In the genomic region with DNA sequence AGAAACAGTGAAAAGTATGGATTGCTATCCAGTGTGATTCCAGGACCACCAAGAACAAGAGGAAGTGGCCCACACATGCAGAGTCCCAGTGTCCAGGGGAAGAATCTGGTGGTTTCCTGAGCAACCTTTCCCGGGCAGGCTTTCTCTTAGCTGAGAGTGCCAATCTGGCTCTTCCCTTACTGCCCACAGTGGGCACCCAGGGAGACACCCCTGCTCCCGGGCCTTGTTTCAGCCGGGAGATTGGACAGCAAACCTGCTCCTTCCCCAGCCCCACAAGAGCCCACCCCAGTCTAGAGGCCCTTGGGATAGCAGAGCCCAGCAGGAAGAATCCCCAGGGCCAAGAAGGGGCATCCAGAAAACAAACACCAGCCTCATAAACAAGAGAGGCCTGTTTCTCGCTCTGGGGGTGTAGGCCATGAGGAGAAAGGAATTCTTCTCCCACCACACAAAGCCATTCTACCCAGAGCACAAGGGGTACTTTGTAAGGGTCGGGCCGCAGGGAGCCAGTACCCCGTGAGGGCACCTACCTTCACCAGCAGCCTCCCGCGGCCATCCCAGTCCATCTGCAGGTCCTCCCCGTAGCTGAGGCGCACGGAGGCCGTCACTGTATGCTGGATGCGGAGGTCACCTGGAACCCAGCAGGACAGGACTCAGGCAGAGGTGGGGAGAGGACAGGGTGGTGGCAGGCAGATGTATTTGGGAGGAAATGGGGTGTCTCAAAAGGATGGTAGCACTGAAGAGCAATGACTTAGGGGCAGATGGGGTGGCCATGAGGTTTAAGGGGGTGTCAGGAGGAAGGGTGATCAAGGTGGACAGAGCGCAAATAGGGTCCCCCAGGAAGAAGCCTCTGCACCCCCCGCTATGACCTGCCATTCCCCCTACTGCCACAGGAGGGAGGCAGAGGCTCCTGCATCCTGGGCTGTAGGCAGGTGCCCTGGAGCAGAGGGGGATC, we compare ENCODE assay signal across 1 cellular context.
TF ChIP-seq lines count a peak whose summit lies in the region.

No MANE protein-coding gene starts in this region.

TF ChIP-seq in GM12878, 131 proteins besides CTCF, POLR2A, EP300 and RAD21 (continued from another document):
- TF ChIP-seq, protein P1, sequence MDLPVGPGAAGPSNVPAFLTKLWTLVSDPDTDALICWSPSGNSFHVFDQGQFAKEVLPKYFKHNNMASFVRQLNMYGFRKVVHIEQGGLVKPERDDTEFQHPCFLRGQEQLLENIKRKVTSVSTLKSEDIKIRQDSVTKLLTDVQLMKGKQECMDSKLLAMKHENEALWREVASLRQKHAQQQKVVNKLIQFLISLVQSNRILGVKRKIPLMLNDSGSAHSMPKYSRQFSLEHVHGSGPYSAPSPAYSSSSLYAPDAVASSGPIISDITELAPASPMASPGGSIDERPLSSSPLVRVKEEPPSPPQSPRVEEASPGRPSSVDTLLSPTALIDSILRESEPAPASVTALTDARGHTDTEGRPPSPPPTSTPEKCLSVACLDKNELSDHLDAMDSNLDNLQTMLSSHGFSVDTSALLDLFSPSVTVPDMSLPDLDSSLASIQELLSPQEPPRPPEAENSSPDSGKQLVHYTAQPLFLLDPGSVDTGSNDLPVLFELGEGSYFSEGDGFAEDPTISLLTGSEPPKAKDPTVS (IDR thresholded peaks at IDR 0.05; ENCODE audit: low read depth, low read length) = no peak
- TF ChIP-seq MYB (IDR thresholded peaks at IDR 0.05; ENCODE audit: borderline replicate concordance, low read depth, low read length) (no peak), BCL11A (IDR thresholded peaks at IDR 0.05; ENCODE audit: low read depth, low read length) (no peak), RUNX3 (IDR thresholded peaks at IDR 0.05; ENCODE audit: low read length) (no peak), CBFB (IDR thresholded peaks at IDR 0.05; ENCODE audit: low read depth) (no peak), ZBTB40 (IDR thresholded peaks at IDR 0.05; ENCODE audit: borderline replicate concordance) (no peak), MEF2A (IDR thresholded peaks at IDR 0.05; ENCODE audit: insufficient read depth, low read depth, low read length) (no peak), MTA3 (IDR thresholded peaks at IDR 0.05; ENCODE audit: borderline replicate concordance, low read length) (no peak), SMC3 (IDR thresholded peaks at IDR 0.05; ENCODE audit: borderline replicate concordance, low read length) (peak; percentile 87), CREB1 (IDR thresholded peaks at IDR 0.05; ENCODE audit: low read depth) (no peak), ZNF622 (IDR thresholded peaks at IDR 0.05) (no peak), DPF2 (IDR thresholded peaks at IDR 0.05) (no peak), LARP7 (IDR thresholded peaks at IDR 0.05) (no peak), RB1 (IDR thresholded peaks at IDR 0.05; ENCODE audit: borderline replicate concordance) (peak; percentile 70; the same call in 1 of the 2 replicates), ATF2 (IDR thresholded peaks at IDR 0.05; ENCODE audit: low read length) (no peak), IKZF2 (IDR thresholded peaks at IDR 0.05) (no peak), POLR2AphosphoS2 (IDR thresholded peaks at IDR 0.05; ENCODE audit: low read depth, low read length) (no peak), YBX1 (IDR thresholded peaks at IDR 0.05) (no peak), ETV6 (conservative IDR thresholded peaks at IDR 0.05 in 1 of 2, IDR thresholded peaks at IDR 0.05 in 1 of 2; ENCODE audit: borderline replicate concordance in 1 of 2, low read depth in 1 of 2) (no peak), EZH2 (IDR thresholded peaks at IDR 0.05; ENCODE audit: borderline replicate concordance, control insufficient read depth, low read depth, low read length) (no peak), FOXM1 (IDR thresholded peaks at IDR 0.05; ENCODE audit: low read depth, low read length) (no peak)
- TF ChIP-seq, protein P2, sequence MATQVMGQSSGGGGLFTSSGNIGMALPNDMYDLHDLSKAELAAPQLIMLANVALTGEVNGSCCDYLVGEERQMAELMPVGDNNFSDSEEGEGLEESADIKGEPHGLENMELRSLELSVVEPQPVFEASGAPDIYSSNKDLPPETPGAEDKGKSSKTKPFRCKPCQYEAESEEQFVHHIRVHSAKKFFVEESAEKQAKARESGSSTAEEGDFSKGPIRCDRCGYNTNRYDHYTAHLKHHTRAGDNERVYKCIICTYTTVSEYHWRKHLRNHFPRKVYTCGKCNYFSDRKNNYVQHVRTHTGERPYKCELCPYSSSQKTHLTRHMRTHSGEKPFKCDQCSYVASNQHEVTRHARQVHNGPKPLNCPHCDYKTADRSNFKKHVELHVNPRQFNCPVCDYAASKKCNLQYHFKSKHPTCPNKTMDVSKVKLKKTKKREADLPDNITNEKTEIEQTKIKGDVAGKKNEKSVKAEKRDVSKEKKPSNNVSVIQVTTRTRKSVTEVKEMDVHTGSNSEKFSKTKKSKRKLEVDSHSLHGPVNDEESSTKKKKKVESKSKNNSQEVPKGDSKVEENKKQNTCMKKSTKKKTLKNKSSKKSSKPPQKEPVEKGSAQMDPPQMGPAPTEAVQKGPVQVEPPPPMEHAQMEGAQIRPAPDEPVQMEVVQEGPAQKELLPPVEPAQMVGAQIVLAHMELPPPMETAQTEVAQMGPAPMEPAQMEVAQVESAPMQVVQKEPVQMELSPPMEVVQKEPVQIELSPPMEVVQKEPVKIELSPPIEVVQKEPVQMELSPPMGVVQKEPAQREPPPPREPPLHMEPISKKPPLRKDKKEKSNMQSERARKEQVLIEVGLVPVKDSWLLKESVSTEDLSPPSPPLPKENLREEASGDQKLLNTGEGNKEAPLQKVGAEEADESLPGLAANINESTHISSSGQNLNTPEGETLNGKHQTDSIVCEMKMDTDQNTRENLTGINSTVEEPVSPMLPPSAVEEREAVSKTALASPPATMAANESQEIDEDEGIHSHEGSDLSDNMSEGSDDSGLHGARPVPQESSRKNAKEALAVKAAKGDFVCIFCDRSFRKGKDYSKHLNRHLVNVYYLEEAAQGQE (IDR thresholded peaks at IDR 0.05; ENCODE audit: low read depth, low read length) = no peak
